8 cellular contexts compared by ENCODE assay signal in genomic region chr16:29820730-29821662, GRCh38. TPM values are rescaled to one million over a fixed set of nuclear protein-coding genes. Genes with fewer than 3 reads are reported as not detected.
DNase-seq lines count a peak whose midpoint lies in the region; ATAC-seq and TF ChIP-seq lines count a peak whose summit lies in the region.

No MANE protein-coding gene starts in this region.

- H3K36me3 Mint-ChIP-seq in activated CD4-positive, alpha-beta memory T cell treated with anti-CD3 and anti-CD28 coated beads, Interleukin-2, amount 10 ng/mL, durations not matched to agents 7 days and 5 days (ENCODE audit: low read depth), result peaks cover 54% of the 10 kb centered on the region

- H3K27ac Mint-ChIP-seq in activated CD4-positive, alpha-beta memory T cell treated with anti-CD3 and anti-CD28 coated beads, Interleukin-2, amount 10 ng/mL, durations not matched to agents 7 days and 5 days, result peak overlapping the region; percentile 94

- CTCF ChIA-PET in activated CD4-positive, alpha-beta memory T cell treated with anti-CD3 and anti-CD28 coated beads, Interleukin-2, amount 10 ng/mL, durations not matched to agents 7 days and 5 days (lab: Charles Lee), result interaction anchor here (0.9 to 8.1 kb wide), 9 partner anchors 8 to 234 kb away, joined by 3 to 86 read pairs (median 5); partner anchors contain the start of genes KIF22 and MAZ

- no peaks in the 10 kb centered on the region for H3K9me3 Mint-ChIP-seq in activated CD4-positive, alpha-beta memory T cell treated with anti-CD3 and anti-CD28 coated beads, Interleukin-2, amount 10 ng/mL, durations not matched to agents 7 days and 5 days

- no peaks in the 10 kb centered on the region for H3K27me3 Mint-ChIP-seq in activated CD4-positive, alpha-beta memory T cell treated with anti-CD3 and anti-CD28 coated beads, Interleukin-2, amount 10 ng/mL, durations not matched to agents 7 days and 5 days

- peak overlapping the region; percentile 98 for H3K4me3 Mint-ChIP-seq in activated CD4-positive, alpha-beta memory T cell treated with anti-CD3 and anti-CD28 coated beads, Interleukin-2, amount 10 ng/mL, durations not matched to agents 7 days and 5 days

- POLR2A ChIA-PET in activated CD4-positive, alpha-beta memory T cell treated with anti-CD3 and anti-CD28 coated beads, Interleukin-2, amount 10 ng/mL, durations not matched to agents 7 days and 5 days (lab: Charles Lee), result interaction anchor here (0.7 to 10.3 kb wide), 18 partner anchors 10 to 202 kb away, joined by 3 to 206 read pairs (median 4); partner anchors contain the start of genes C16orf54, C16orf92, CDIPT and HIRIP3

- peak overlapping the region; percentile 96 for H3K4me3 ChIP-seq in fibroblast of pulmonary artery (replicated peaks; ENCODE audit: low read depth, low read length)

- ATAC-seq in GM18520 (IDR thresholded peaks at IDR 0.05; ENCODE audit: unreplicated experiment) (peak; percentile 48), HG03280 (IDR thresholded peaks at IDR 0.05; ENCODE audit: unreplicated experiment) (peak; percentile 27), sciatic nerve (peak; percentile 41), GM18858 (IDR thresholded peaks at IDR 0.05; ENCODE audit: unreplicated experiment) (no peak)

- TF ChIP-seq CTCF in fibroblast of pulmonary artery (IDR thresholded peaks at IDR 0.05; ENCODE audit: low read length, missing control alignments), result no peak

- peaks cover 73% of the 10 kb centered on the region for H3K4me1 Mint-ChIP-seq in activated CD4-positive, alpha-beta memory T cell treated with anti-CD3 and anti-CD28 coated beads, Interleukin-2, amount 10 ng/mL, durations not matched to agents 7 days and 5 days

- peak; percentile 67 for DNase-seq in activated CD4-positive, alpha-beta memory T cell treated with anti-CD3 and anti-CD28 coated beads, Interleukin-2, amount 10 ng/mL, durations not matched to agents 7 days and 5 days
- DNase-seq in fibroblast of pulmonary artery (ENCODE audit: low read depth) (peak; percentile 23), sciatic nerve (ENCODE audit: low spot score) (no peak), SK-N-DZ (ENCODE audit: low spot score) (no peak), putamen (ENCODE audit: low spot score) (no peak)

- intact Hi-C loops in sciatic nerve (cut with DNase I), result no loop called here

RNA-seq across cellular contexts. Expression of gene MVP, which starts 0.7 kb away (rescaled TPM):
- total RNA-seq in activated CD4-positive, alpha-beta memory T cell treated with anti-CD3 and anti-CD28 coated beads, Interleukin-2, amount 10 ng/mL, durations not matched to agents 7 days and 5 days, result 100 to 1,000 TPM; 167 TPM
- 123 TPM for total RNA-seq in sciatic nerve
- 24.3 and 39.4 TPM in 2 replicates for polyA plus RNA-seq in SK-N-DZ (2014; cell fraction: cytosol; rRNA removed)
- 10.1 and 22.7 TPM in 2 replicates for polyA plus RNA-seq in SK-N-DZ (2014; cell fraction: nucleus; rRNA removed)

RNA-seq across cellular contexts. Expression of gene PAGR1, which starts 5.0 kb away (rescaled TPM):
- total RNA-seq in activated CD4-positive, alpha-beta memory T cell treated with anti-CD3 and anti-CD28 coated beads, Interleukin-2, amount 10 ng/mL, durations not matched to agents 7 days and 5 days, result 10 to 100 TPM; 26.6 to 28.4 TPM
- total RNA-seq in sciatic nerve, result 29.7 TPM
- polyA plus RNA-seq in SK-N-DZ (2014; cell fraction: cytosol; rRNA removed), result 57.6 and 71.0 TPM in 2 replicates
- polyA plus RNA-seq in SK-N-DZ (2014; cell fraction: nucleus; rRNA removed), result 426 and 537 TPM in 2 replicates

RNA-seq across cellular contexts. Expression of gene PRRT2, which starts 9.0 kb away (rescaled TPM):
- 1 to 10 TPM in 1 of 2 experiments, under 1 TPM in 1; 0.91 to 1.0 TPM for total RNA-seq in activated CD4-positive, alpha-beta memory T cell treated with anti-CD3 and anti-CD28 coated beads, Interleukin-2, amount 10 ng/mL, durations not matched to agents 7 days and 5 days
- total RNA-seq in sciatic nerve, result 26.3 TPM
- 29.9 and 41.5 TPM in 2 replicates for polyA plus RNA-seq in SK-N-DZ (2014; cell fraction: cytosol; rRNA removed)
- 231 and 327 TPM in 2 replicates for polyA plus RNA-seq in SK-N-DZ (2014; cell fraction: nucleus; rRNA removed)

RNA-seq across cellular contexts. Expression of gene MAZ, which starts 14.7 kb away (rescaled TPM):
- 100 to 1,000 TPM; 365 to 376 TPM for total RNA-seq in activated CD4-positive, alpha-beta memory T cell treated with anti-CD3 and anti-CD28 coated beads, Interleukin-2, amount 10 ng/mL, durations not matched to agents 7 days and 5 days
- total RNA-seq in sciatic nerve, result 123 TPM
- polyA plus RNA-seq in SK-N-DZ (2014; cell fraction: cytosol; rRNA removed), result 364 and 496 TPM in 2 replicates
- 262 and 344 TPM in 2 replicates for polyA plus RNA-seq in SK-N-DZ (2014; cell fraction: nucleus; rRNA removed)

RNA-seq across cellular contexts. Expression of gene KIF22, which starts 30.4 kb away (rescaled TPM):
- 100 to 1,000 TPM; 187 to 192 TPM for total RNA-seq in activated CD4-positive, alpha-beta memory T cell treated with anti-CD3 and anti-CD28 coated beads, Interleukin-2, amount 10 ng/mL, durations not matched to agents 7 days and 5 days
- total RNA-seq in sciatic nerve, result 16.9 TPM
- polyA plus RNA-seq in SK-N-DZ (2014; cell fraction: cytosol; rRNA removed), result 221 and 246 TPM in 2 replicates
- 679 and 767 TPM in 2 replicates for polyA plus RNA-seq in SK-N-DZ (2014; cell fraction: nucleus; rRNA removed)

Comparison
In these comparisons a context has a peak if more than half of its experiments do, and no peak if none do; other contexts are left out.
1. DNase-seq: peak in activated CD4-positive, alpha-beta memory T cell treated with anti-CD3 and anti-CD28 coated beads, Interleukin-2, amount 10 ng/mL, durations not matched to agents 7 days and 5 days (single experiment) and fibroblast of pulmonary artery (single experiment); none in sciatic nerve (single experiment), SK-N-DZ (single experiment) and putamen (single experiment).
2. RNA of gene PRRT2, which starts 9.0 kb away (total RNA-seq): 26.3 TPM in sciatic nerve (single experiment); 0.91 to 1.0 TPM in activated CD4-positive, alpha-beta memory T cell treated with anti-CD3 and anti-CD28 coated beads, Interleukin-2, amount 10 ng/mL, durations not matched to agents 7 days and 5 days; every median in the first group is over 10 times any median in the second.